In genomic region chr22:43363580-43364435, GRCh38 we compare ENCODE assay signal across 25 cellular contexts. TPM values are rescaled to one million over a fixed set of nuclear protein-coding genes. Genes with fewer than 3 reads are reported as not detected.
DNase-seq lines count a peak whose midpoint lies in the region; ATAC-seq and TF ChIP-seq lines count a peak whose summit lies in the region.
"Had no signal": no experiment of that assay in that cellular context is flagged by ENCODE, and none has a peak within 500 bp of the region (broad histone marks: within the 10 kb centered on the region; RNA-seq: fewer than 3 reads in every experiment).

No MANE protein-coding gene starts in this region.

- H3K4me2 ChIP-seq in neuronal stem cell (ENCODE audit: insufficient read depth, low read length, poor library complexity, severe bottlenecking) (peak overlapping the region; percentile 42), trophoblast cell (ENCODE audit: low read length) (no peak overlapping the region)
- H3K4me2 ChIP-seq: BLaER1 had no signal

- no peaks in the 10 kb centered on the region for H3K79me2 ChIP-seq in trophoblast cell (ENCODE audit: control insufficient read depth, insufficient read depth, low read length, poor library complexity)

- H3K18ac ChIP-seq in neuronal stem cell (ENCODE audit: low read length), result peak overlapping the region; percentile 94
- no peak overlapping the region for H3K18ac ChIP-seq in trophoblast cell (ENCODE audit: low read length)

- peak overlapping the region; percentile 90 for H2BK120ac ChIP-seq in neuronal stem cell (ENCODE audit: low read depth, low read length)
- H2BK120ac ChIP-seq in trophoblast cell (ENCODE audit: insufficient read depth, low read length, poor library complexity), result no peak overlapping the region

- H3K36me3 ChIP-seq in endodermal cell (ENCODE audit: control insufficient read depth, insufficient read depth, low read length), result no peaks in the 10 kb centered on the region
- H3K36me3 ChIP-seq in neuronal stem cell (replicated peaks in 1 of 2; ENCODE audit: control insufficient read depth in 2 of 2, insufficient read depth in 2 of 2, low read length in 2 of 2), result no peaks in the 10 kb centered on the region
- no peaks in the 10 kb centered on the region for H3K36me3 ChIP-seq in trophoblast cell (ENCODE audit: control insufficient read depth in 1 of 2, insufficient read depth in 2 of 2, low read length in 2 of 2)
- H3K36me3 ChIP-seq: BLaER1, SJSA1 had no signal

- H3K36me3 Mint-ChIP-seq in natural killer cell treated with Interleukin-12 subunit alpha and Interleukin-12 subunit beta and Interleukin-15 and Interleukin-18, amount 100 ng/mL, for 72 hours, result no peaks in the 10 kb centered on the region
- H3K36me3 Mint-ChIP-seq in natural killer cell (no peaks in the 10 kb centered on the region), endodermal cell (ENCODE audit: low read depth) (no peaks in the 10 kb centered on the region)
- H3K36me3 Mint-ChIP-seq: CD4-positive, CD25-positive, alpha-beta regulatory T cell had no signal

- H3K9me3 ChIP-seq in endodermal cell (ENCODE audit: control insufficient read depth, low read length), result no peaks in the 10 kb centered on the region
- H3K9me3 ChIP-seq in neuronal stem cell (replicated peaks in 1 of 2; ENCODE audit: control insufficient read depth in 2 of 2, insufficient read depth in 1 of 2, low read depth in 1 of 2, low read length in 2 of 2), result no peaks in the 10 kb centered on the region
- peaks cover 3% of the 10 kb centered on the region for H3K9me3 ChIP-seq in trophoblast cell (ENCODE audit: insufficient read depth, low read depth, low read length)
- H3K9me3 ChIP-seq: BLaER1, SJSA1 had no signal

- H3K4ac ChIP-seq in neuronal stem cell (ENCODE audit: low read length) (no peak overlapping the region), trophoblast cell (ENCODE audit: low read depth, low read length) (no peak overlapping the region)

- H3K4me3 Mint-ChIP-seq in natural killer cell treated with Interleukin-12 subunit alpha and Interleukin-12 subunit beta and Interleukin-15 and Interleukin-18, amount 100 ng/mL, for 72 hours, result no peak overlapping the region
- no peak overlapping the region for H3K4me3 Mint-ChIP-seq in natural killer cell
- no peak overlapping the region for H3K4me3 Mint-ChIP-seq in endodermal cell
- H3K4me3 Mint-ChIP-seq: CD4-positive, CD25-positive, alpha-beta regulatory T cell; H9 had no signal

- H2AK5ac ChIP-seq in neuronal stem cell (ENCODE audit: low read depth, low read length) (peak overlapping the region; percentile 61), trophoblast cell (ENCODE audit: low read length) (no peak overlapping the region)

- H3K4me1 Mint-ChIP-seq in natural killer cell treated with Interleukin-12 subunit alpha and Interleukin-12 subunit beta and Interleukin-15 and Interleukin-18, amount 100 ng/mL, for 72 hours (ENCODE audit: low read depth in 2 of 2), result no peaks in the 10 kb centered on the region
- H3K4me1 Mint-ChIP-seq in natural killer cell (no peaks in the 10 kb centered on the region), endodermal cell (peaks cover 10% of the 10 kb centered on the region)
- H3K4me1 Mint-ChIP-seq: CD4-positive, CD25-positive, alpha-beta regulatory T cell had no signal

- H3K23ac ChIP-seq in neuronal stem cell (ENCODE audit: low read depth, low read length, poor library complexity) (no peak overlapping the region), trophoblast cell (ENCODE audit: low read length) (no peak overlapping the region)

- intact Hi-C loops in natural killer cell (cut with micrococcal nuclease), result no loop called here

- 81 to 86% methylated on average over 16 to 24 of the region's 25 CpGs for WGBS in endodermal cell (ENCODE audit: insufficient coverage in 1 of 2, insufficient read length in 1 of 2), 2 experiments
- WGBS in neuronal stem cell (ENCODE audit: extremely low coverage in 2 of 2, insufficient read length in 2 of 2, insufficient replicate concordance in 1 of 2), 2 donors, result no CpG with 5 or more reads among the region's 25 CpGs
- no CpG with 5 or more reads among the region's 25 CpGs for WGBS in trophoblast cell (ENCODE audit: extremely low coverage, insufficient coverage, insufficient read length)

- H3K27me3 ChIP-seq in endodermal cell (ENCODE audit: control insufficient read depth, insufficient read depth, low read length, poor library complexity, severe bottlenecking) (no peaks in the 10 kb centered on the region), neuronal stem cell (ENCODE audit: control insufficient read depth in 3 of 3, insufficient read depth in 3 of 3, low read depth in 1 of 3, low read length in 3 of 3) (no peaks in the 10 kb centered on the region), trophoblast cell (ENCODE audit: insufficient read depth, low read length) (no peaks in the 10 kb centered on the region)
- H3K27me3 ChIP-seq: BLaER1 had no signal

- H3K9ac ChIP-seq in endodermal cell (ENCODE audit: extremely low read depth, low read length, poor library complexity, severe bottlenecking), result no peak overlapping the region
- no peak overlapping the region for H3K9ac ChIP-seq in neuronal stem cell (ENCODE audit: low read depth, low read length, poor library complexity)
- H3K9ac ChIP-seq in trophoblast cell (ENCODE audit: low read length), result no peak overlapping the region
- H3K9ac ChIP-seq: BLaER1 had no signal

- H3K4me1 ChIP-seq in endodermal cell (ENCODE audit: control insufficient read depth, insufficient read depth, low read length), result no peaks in the 10 kb centered on the region
- H3K4me1 ChIP-seq in neuronal stem cell (ENCODE audit: control insufficient read depth in 2 of 2, insufficient read depth in 1 of 2, low read depth in 1 of 2, low read length in 2 of 2), result peaks cover 2 to 11% of the 10 kb centered on the region in 2 donors
- H3K4me1 ChIP-seq in trophoblast cell (ENCODE audit: control insufficient read depth in 1 of 2, insufficient read depth in 2 of 2, low read length in 2 of 2), result no peaks in the 10 kb centered on the region
- H3K4me1 ChIP-seq: BLaER1, SJSA1 had no signal

- peak overlapping the region; percentile 91 for H2BK5ac ChIP-seq in neuronal stem cell (ENCODE audit: low read length)
- H2BK5ac ChIP-seq in trophoblast cell (ENCODE audit: low read depth, low read length, poor library complexity), result no peak overlapping the region

- peak overlapping the region; percentile 40 for H2AFZ ChIP-seq in neuronal stem cell (ENCODE audit: low read length)
- no peak overlapping the region for H2AFZ ChIP-seq in trophoblast cell (ENCODE audit: insufficient read depth, low read length, poor library complexity)

- H3K27ac ChIP-seq in endodermal cell (ENCODE audit: low read depth, low read length) (peak overlapping the region; percentile 79), neuronal stem cell (replicated peaks; ENCODE audit: low read length) (peak overlapping the region; percentile 100), trophoblast cell (ENCODE audit: low read depth, low read length) (no peak overlapping the region)
- H3K27ac ChIP-seq: BLaER1, SJSA1 had no signal

- no peak for ATAC-seq in natural killer cell treated with Interleukin-12 subunit alpha and Interleukin-12 subunit beta and Interleukin-15 and Interleukin-18, amount 100 ng/mL, for 72 hours
- ATAC-seq in natural killer cell, result no peak
- ATAC-seq: HepG2, Right ventricle myocardium inferior had no signal

- peak; percentile 40 for DNase-seq in natural killer cell treated with Interleukin-12 subunit alpha and Interleukin-12 subunit beta and Interleukin-15 and Interleukin-18, amount 100 ng/mL, for 72 hours (ENCODE audit: low spot score)
- DNase-seq in natural killer cell (no peak), endodermal cell (peak; percentile 45), neuronal stem cell (ENCODE audit: low spot score) (peak; percentile 87), DMS79 treated with DMSO at 0.1 percent for 48 hours (lab: John Stamatoyannopoulos, UW) (no peak), globus pallidus (ENCODE audit: low spot score) (no peak), trophoblast cell (no peak)
- DNase-seq: CD4-positive, CD25-positive, alpha-beta regulatory T cell; DMS153; H9; Karpas-422; NCI-H1092; NCI-H1436; NCI-H187 treated with DMSO at 0.1 percent for 48 hours; NCI-H2171 treated with DMSO at 0.1 percent for 48 hours; NCI-H446; NCI-H524 treated with DMSO at 0.1 percent for 48 hours; NCI-H774 had no signal

- H2BK12ac ChIP-seq in neuronal stem cell (ENCODE audit: low read length), result no peak overlapping the region
- H2BK12ac ChIP-seq in trophoblast cell (ENCODE audit: low read length), result no peak overlapping the region

- H3K79me1 ChIP-seq in neuronal stem cell (ENCODE audit: low read depth, low read length) (no peaks in the 10 kb centered on the region), trophoblast cell (ENCODE audit: low read length) (no peaks in the 10 kb centered on the region)

- TF ChIP-seq CTCF in natural killer cell (IDR thresholded peaks at IDR 0.05) (no peak), endodermal cell (conservative IDR thresholded peaks at IDR 0.05) (no peak)

- no peak overlapping the region for H4K12ac ChIP-seq in trophoblast cell (ENCODE audit: low read depth, low read length)

- H2BK15ac ChIP-seq in neuronal stem cell (ENCODE audit: low read length), result no peak overlapping the region

- no peak overlapping the region for H3K27ac Mint-ChIP-seq in natural killer cell treated with Interleukin-12 subunit alpha and Interleukin-12 subunit beta and Interleukin-15 and Interleukin-18, amount 100 ng/mL, for 72 hours
- no peak overlapping the region for H3K27ac Mint-ChIP-seq in natural killer cell
- H3K27ac Mint-ChIP-seq in endodermal cell, result peak overlapping the region; percentile 66
- H3K27ac Mint-ChIP-seq: CD4-positive, CD25-positive, alpha-beta regulatory T cell; H9 had no signal

- no peaks in the 10 kb centered on the region for H3K9me3 Mint-ChIP-seq in natural killer cell treated with Interleukin-12 subunit alpha and Interleukin-12 subunit beta and Interleukin-15 and Interleukin-18, amount 100 ng/mL, for 72 hours
- H3K9me3 Mint-ChIP-seq in natural killer cell (no peaks in the 10 kb centered on the region), endodermal cell (no peaks in the 10 kb centered on the region)
- H3K9me3 Mint-ChIP-seq: CD4-positive, CD25-positive, alpha-beta regulatory T cell; H9 had no signal

- H3K4me3 ChIP-seq in endodermal cell (ENCODE audit: low read length) (no peak overlapping the region), neuronal stem cell (ENCODE audit: low read length in 2 of 2) (no peak overlapping the region), trophoblast cell (ENCODE audit: low read depth, low read length) (no peak overlapping the region)
- H3K4me3 ChIP-seq: BLaER1, SJSA1 had no signal

- H3K14ac ChIP-seq in neuronal stem cell (ENCODE audit: low read length) (no peak overlapping the region), trophoblast cell (ENCODE audit: low read length) (no peak overlapping the region)

- peaks cover 30 to 31% of the 10 kb centered on the region in 2 donors for H3K27me3 Mint-ChIP-seq in natural killer cell treated with Interleukin-12 subunit alpha and Interleukin-12 subunit beta and Interleukin-15 and Interleukin-18, amount 100 ng/mL, for 72 hours
- H3K27me3 Mint-ChIP-seq in natural killer cell (ENCODE audit: low read depth in 2 of 2), result peaks cover 25 to 31% of the 10 kb centered on the region in 2 donors
- H3K27me3 Mint-ChIP-seq in endodermal cell (ENCODE audit: insufficient read depth), result peaks cover 8% of the 10 kb centered on the region

- H4K8ac ChIP-seq in neuronal stem cell (ENCODE audit: low read depth, low read length) (no peak overlapping the region), trophoblast cell (ENCODE audit: low read depth, low read length) (no peak overlapping the region)

- H4K91ac ChIP-seq in neuronal stem cell (ENCODE audit: low read depth, low read length, poor library complexity) (no peak overlapping the region), trophoblast cell (ENCODE audit: low read depth, low read length) (no peak overlapping the region)

RNA-seq across cellular contexts. Expression of gene SCUBE1, which starts 20.6 kb away (rescaled TPM):
- total RNA-seq in natural killer cell treated with Interleukin-12 subunit alpha and Interleukin-12 subunit beta and Interleukin-15 and Interleukin-18, amount 100 ng/mL, for 72 hours, result under 1 TPM in 1 of 2 donors, not detected in 1; 0.14 TPM
- 1 to 10 TPM in 1 of 3 donors, under 1 TPM in 2; 0.05 to 1.2 (median 0.11) TPM for total RNA-seq in natural killer cell
- total RNA-seq in endodermal cell, result under 1 TPM; 0.13 to 0.95 TPM
- polyA plus RNA-seq in endodermal cell (2013, experiment 1 of 2), result 32.3 TPM
- polyA plus RNA-seq in endodermal cell (2013, experiment 2 of 2), result 25.2 TPM
- polyA plus RNA-seq in neuronal stem cell (2013, experiment 1 of 2), result 51.2 TPM
- polyA plus RNA-seq in neuronal stem cell (2013, experiment 2 of 2), result 50.9 TPM
- polyA plus RNA-seq in trophoblast cell (2013), result 0.08 and 0.12 TPM in 2 replicates
- total RNA-seq: SJSA1 had no signal
- polyA plus RNA-seq: AG04450; CD4-positive, CD25-positive, alpha-beta regulatory T cell had no signal

RNA-seq across cellular contexts. Expression of gene MPPED1, which starts 48.0 kb away (rescaled TPM):
- total RNA-seq in natural killer cell treated with Interleukin-12 subunit alpha and Interleukin-12 subunit beta and Interleukin-15 and Interleukin-18, amount 100 ng/mL, for 72 hours, result not detected
- not detected for total RNA-seq in natural killer cell
- total RNA-seq in endodermal cell, result under 1 TPM; 0.11 to 0.59 TPM
- 0.75 TPM for polyA plus RNA-seq in endodermal cell (2013, experiment 1 of 2)
- polyA plus RNA-seq in endodermal cell (2013, experiment 2 of 2), result 0.70 TPM
- polyA plus RNA-seq in neuronal stem cell (2013, experiment 1 of 2), result 37.3 TPM
- 37.4 TPM for polyA plus RNA-seq in neuronal stem cell (2013, experiment 2 of 2)
- not detected in 2 replicates for polyA plus RNA-seq in trophoblast cell (2013)
- total RNA-seq: CD4-positive, CD25-positive, alpha-beta regulatory T cell; Daoy; HepG2; HT1080; Right ventricle myocardium inferior; SJSA1 had no signal
- polyA plus RNA-seq: AG04450; CD4-positive, CD25-positive, alpha-beta regulatory T cell had no signal

Comparison
In these comparisons a context has a peak if more than half of its experiments do, and no peak if none do; other contexts are left out.
1. DNase-seq: peak in natural killer cell treated with Interleukin-12 subunit alpha and Interleukin-12 subunit beta and Interleukin-15 and Interleukin-18, amount 100 ng/mL, for 72 hours (single experiment), endodermal cell (single experiment) and neuronal stem cell (single experiment); none in natural killer cell (single experiment), DMS79 treated with DMSO at 0.1 percent for 48 hours (single experiment), globus pallidus (single experiment) and trophoblast cell (0 of 2).